In genomic region chr2:20803287-20803686, GRCh38 we compare ENCODE assay signal across 18 cellular contexts.
"Had no signal": no experiment of that assay in that cellular context is flagged by ENCODE, and none has a peak within 500 bp of the region (broad histone marks: within the 10 kb centered on the region; RNA-seq: fewer than 3 reads in every experiment).

No MANE protein-coding gene starts in this region.

- H3K27ac ChIP-seq: pancreas, testis, WERI-Rb-1 had no signal

- FAIRE-seq: pancreas, urothelium cell line had no signal

- H3K4me1 ChIP-seq: pancreas, testis had no signal

- H3K9me3 ChIP-seq: pancreas, testis had no signal

- H3K4me3 Mint-ChIP-seq: brain; central memory CD8-positive, alpha-beta T cell; immature natural killer cell; neural crest cell; stimulated activated naive CD8-positive, alpha-beta T cell treated with anti-CD3 and anti-CD28 coated beads, Interleukin-15, amount 100 ng/mL, for 72 hours had no signal

- H3K27me3 ChIP-seq: pancreas, testis had no signal

- H3K4me3 ChIP-seq: pancreas, testis had no signal

- H3K27ac Mint-ChIP-seq: activated T-helper 2 cell treated with anti-CD3 and anti-CD28 coated beads, Interferon-gamma antibody, Interleukin-2, Interleukin-4, amounts not matched to agents 10 μg/mL and 5 μg/mL and 100 μg/mL, durations not matched to agents 14 hours and 24 hours and 36 hours; brain had no signal

- DNase-seq: activated CD4-positive, alpha-beta T cell treated with anti-CD3 and anti-CD28 coated beads for 4 hours; activated naive CD4-positive, alpha-beta T cell treated with anti-CD3 and anti-CD28 coated beads, Interleukin-2, amount 50 U/mL, for 16 hours; amniotic stem cell; dermis blood vessel endothelial cell; immature natural killer cell; left cardiac atrium; pancreas; stimulated activated CD4-positive, alpha-beta T cell treated with anti-CD3 and anti-CD28 coated beads, Interleukin-15, amount 100 ng/mL, for 24 hours; stimulated activated CD4-positive, alpha-beta T cell treated with anti-CD3 and anti-CD28 coated beads, Interleukin-4, amount 100 ng/mL, for 24 hours; stimulated activated naive CD8-positive, alpha-beta T cell treated with anti-CD3 and anti-CD28 coated beads, Interleukin-15, amount 100 ng/mL, for 72 hours; T1000; testis; WERI-Rb-1 had no signal

- H3K4me1 Mint-ChIP-seq: brain, neural crest cell had no signal

- H3K36me3 ChIP-seq: pancreas, WERI-Rb-1 had no signal

- H3K27me3 Mint-ChIP-seq: brain; central memory CD8-positive, alpha-beta T cell; stimulated activated naive CD8-positive, alpha-beta T cell treated with anti-CD3 and anti-CD28 coated beads, Interleukin-15, amount 100 ng/mL, for 72 hours had no signal

- ATAC-seq: left cardiac atrium; pancreas; stimulated activated naive CD8-positive, alpha-beta T cell treated with anti-CD3 and anti-CD28 coated beads, Interleukin-15, amount 100 ng/mL, for 72 hours had no signal

- H3K9me3 Mint-ChIP-seq: activated T-helper 2 cell treated with anti-CD3 and anti-CD28 coated beads, Interferon-gamma antibody, Interleukin-2, Interleukin-4, amounts not matched to agents 10 μg/mL and 5 μg/mL and 100 μg/mL, durations not matched to agents 14 hours and 24 hours and 36 hours; brain; central memory CD8-positive, alpha-beta T cell; immature natural killer cell; neural crest cell; stimulated activated naive CD8-positive, alpha-beta T cell treated with anti-CD3 and anti-CD28 coated beads, Interleukin-15, amount 100 ng/mL, for 72 hours had no signal
